In the genomic region with DNA sequence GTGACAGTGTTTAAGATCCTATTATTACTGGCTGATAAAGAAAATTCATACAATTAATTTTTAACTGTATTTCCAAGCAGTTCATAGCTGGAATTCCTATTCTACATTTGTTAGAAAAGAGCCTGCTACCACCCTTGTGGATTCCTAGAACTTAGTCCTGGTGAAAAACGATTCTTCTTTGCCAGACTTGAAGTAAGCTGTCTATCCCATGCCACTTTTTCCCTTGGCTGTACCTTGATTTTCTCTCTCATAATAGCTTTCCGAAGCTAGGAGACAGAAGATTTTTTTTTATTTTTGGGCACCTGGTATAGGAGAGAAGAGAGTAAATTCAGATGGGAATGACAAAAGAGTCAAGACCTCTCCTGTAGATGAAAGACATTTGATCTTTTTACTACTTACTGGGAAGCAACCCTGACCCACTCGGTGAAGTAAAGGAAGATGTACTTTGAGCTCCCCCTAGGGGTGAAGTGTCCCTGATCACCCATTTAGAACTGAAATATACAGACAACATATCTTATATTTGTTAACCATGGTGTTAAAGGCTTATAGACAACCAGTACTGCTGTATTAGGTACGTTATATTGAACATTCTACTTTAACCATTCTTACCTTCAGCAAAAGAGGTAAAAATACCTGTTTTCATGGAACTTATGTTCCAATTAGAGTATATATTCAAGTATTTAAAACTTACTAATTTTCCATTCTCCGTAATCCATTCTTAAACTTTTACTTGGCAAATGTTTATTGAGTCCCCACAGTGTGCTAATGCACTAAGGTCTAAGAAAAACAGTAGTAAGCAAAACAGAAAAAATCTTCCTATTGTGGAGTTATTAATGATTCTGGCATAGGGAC, we compare ENCODE assay signal across 8 cellular contexts. TPM values are rescaled to one million over a fixed set of nuclear protein-coding genes. Genes with fewer than 3 reads are reported as not detected.
DNase-seq lines count a peak whose midpoint lies in the region; ATAC-seq and TF ChIP-seq lines count a peak whose summit lies in the region.

No MANE protein-coding gene starts in this region.

- H3K4me2 ChIP-seq in mesenchymal stem cell (ENCODE audit: low read length, poor library complexity, severe bottlenecking) = no peak overlapping the region

- no peak overlapping the region for H3K14ac ChIP-seq in mesenchymal stem cell (ENCODE audit: low read length in 2 of 2)

- peaks cover 24% of the 10 kb centered on the region for H3K4me1 Mint-ChIP-seq in CD8-positive, alpha-beta T cell (ENCODE audit: low read depth)

- no peak overlapping the region for H3K4me3 Mint-ChIP-seq in CD8-positive, alpha-beta T cell

- H3K36me3 ChIP-seq in CD8-positive, alpha-beta T cell (ENCODE audit: insufficient read depth, low read length) = peaks cover 3% of the 10 kb centered on the region
- H3K36me3 ChIP-seq in mesenchymal stem cell (ENCODE audit: control insufficient read depth in 1 of 2, insufficient read depth in 2 of 2, low read depth in 1 of 2, low read length in 2 of 2) = peaks cover 2 to 40% of the 10 kb centered on the region in 2 experiments

- no peak overlapping the region for H3K4ac ChIP-seq in mesenchymal stem cell (ENCODE audit: low read depth in 1 of 2, low read length in 2 of 2)

- peak overlapping the region; percentile 45 for H3K9ac ChIP-seq in mesenchymal stem cell (ENCODE audit: low read length)

- no peak overlapping the region for H2BK120ac ChIP-seq in mesenchymal stem cell (ENCODE audit: low read depth, low read length)

- POLR2A ChIA-PET in CD8-positive, alpha-beta T cell (lab: Charles Lee) = interaction anchor here (1.0 to 1.4 kb wide), 4 partner anchors 15 to 54 kb away, joined by 3 to 5 read pairs (median 3); a partner anchor contains a TSS

- intact Hi-C loops in CD8-positive, alpha-beta T cell (cut with DNase I, micrococcal nuclease) = loop anchor here (1.0 to 5.0 kb wide), 9 partner anchors 55 to 853 kb away; a partner anchor contains a TSS

- H3K27me3 Mint-ChIP-seq in CD8-positive, alpha-beta T cell (ENCODE audit: low read depth) = no peaks in the 10 kb centered on the region

- H3K23ac ChIP-seq in mesenchymal stem cell (ENCODE audit: low read length in 2 of 2) = no peak overlapping the region

- H3K9me3 ChIP-seq in CD8-positive, alpha-beta T cell (ENCODE audit: low read length) = no peaks in the 10 kb centered on the region
- no peaks in the 10 kb centered on the region for H3K9me3 ChIP-seq in mesenchymal stem cell (ENCODE audit: control insufficient read depth, low read length)

- peak; percentile 71 for TF ChIP-seq CTCF in CD8-positive, alpha-beta T cell (IDR thresholded peaks at IDR 0.05)

- no peak overlapping the region for H3K4me3 ChIP-seq in CD8-positive, alpha-beta T cell (ENCODE audit: low read depth, low read length)
- H3K4me3 ChIP-seq in mesenchymal stem cell (ENCODE audit: insufficient read depth in 1 of 2, low read depth in 1 of 2, low read length in 2 of 2) = no peak overlapping the region

- H3K27ac Mint-ChIP-seq in CD8-positive, alpha-beta T cell = peak overlapping the region; percentile 28

- ATAC-seq in CD8-positive, alpha-beta T cell = peak; percentile 90
- ATAC-seq in GM19035 (IDR thresholded peaks at IDR 0.05; ENCODE audit: unreplicated experiment) (peak; percentile 86), HG03135 (IDR thresholded peaks at IDR 0.05; ENCODE audit: unreplicated experiment) (peak; percentile 89)

- H2AK5ac ChIP-seq in mesenchymal stem cell (ENCODE audit: low read length, severe bottlenecking) = no peak overlapping the region

- H2BK5ac ChIP-seq in mesenchymal stem cell (ENCODE audit: low read depth, low read length, poor library complexity, severe bottlenecking) = no peak overlapping the region

- H3K9me3 Mint-ChIP-seq in CD8-positive, alpha-beta T cell = no peaks in the 10 kb centered on the region

- H4K91ac ChIP-seq in mesenchymal stem cell (ENCODE audit: low read length) = no peak overlapping the region

- no peak overlapping the region for H2BK12ac ChIP-seq in mesenchymal stem cell (ENCODE audit: low read length in 2 of 2)

- no peak overlapping the region for H3K18ac ChIP-seq in mesenchymal stem cell (ENCODE audit: low read depth in 1 of 2, low read length in 2 of 2)

- H4K8ac ChIP-seq in mesenchymal stem cell (ENCODE audit: low read length) = no peak overlapping the region

- WGBS in mesenchymal stem cell = 30% methylated on average over 1 of the region's 5 CpGs

- H3K4me1 ChIP-seq in CD8-positive, alpha-beta T cell (ENCODE audit: insufficient read depth, low read length) = no peaks in the 10 kb centered on the region
- H3K4me1 ChIP-seq in mesenchymal stem cell (ENCODE audit: control insufficient read depth, insufficient read depth, low read depth, low read length) = no peaks in the 10 kb centered on the region

- H2BK15ac ChIP-seq in mesenchymal stem cell (ENCODE audit: low read depth, poor library complexity, severe bottlenecking) = no peak overlapping the region

- H3K36me3 Mint-ChIP-seq in CD8-positive, alpha-beta T cell = peaks cover 38% of the 10 kb centered on the region

- CTCF ChIA-PET in CD8-positive, alpha-beta T cell (lab: Charles Lee) = interaction anchor here (0.6 to 2.2 kb wide), 26 partner anchors 9 to 816 kb away, joined by 3 to 19 read pairs (median 3); a partner anchor contains a TSS

- peak; percentile 6 to 66 (median 44) for DNase-seq in CD8-positive, alpha-beta T cell
- DNase-seq in NCI-H2227 treated with DMSO at 0.1 percent for 48 hours (lab: John Stamatoyannopoulos, UW) (peak; percentile 39), mesenchymal stem cell (peak; percentile 80)
- peak; percentile 30 for DNase-seq in activated CD4-positive, CD25-positive, alpha-beta regulatory T cell treated with anti-CD3 and anti-CD28 coated beads, Interleukin-2, amount 50 U/mL, for 72 hours
- peak; percentile 56 for DNase-seq in effector CD4-positive, alpha-beta T cell
- peak; percentile 4 to 24 for DNase-seq in stimulated activated CD8-positive, alpha-beta memory T cell treated with anti-CD3 and anti-CD28 coated beads, Interleukin-4, amount 100 ng/mL, for 4 hours (ENCODE audit: low read depth in 2 of 2, low spot score in 1 of 2)

- no peaks in the 10 kb centered on the region for H3K27me3 ChIP-seq in CD8-positive, alpha-beta T cell (ENCODE audit: insufficient read depth, low read length)
- H3K27me3 ChIP-seq in mesenchymal stem cell (ENCODE audit: control insufficient read depth in 1 of 2, insufficient read depth in 1 of 2, low read length in 2 of 2) = no peaks in the 10 kb centered on the region

- peaks cover 18% of the 10 kb centered on the region for H3K79me1 ChIP-seq in mesenchymal stem cell (replicated peaks; ENCODE audit: low read length, poor library complexity, severe bottlenecking)

- H2AFZ ChIP-seq in mesenchymal stem cell (ENCODE audit: low read depth, low read length) = no peak overlapping the region

- H3K27ac ChIP-seq in CD8-positive, alpha-beta T cell (ENCODE audit: low read depth, low read length) = no peak overlapping the region
- peak overlapping the region; percentile 51 for H3K27ac ChIP-seq in mesenchymal stem cell (ENCODE audit: low read length, poor library complexity, severe bottlenecking)

RNA-seq across cellular contexts. Expression of a gene that starts 36.2 kb away (rescaled TPM):
- total RNA-seq in CD8-positive, alpha-beta T cell = 10 to 100 TPM; 41.3 to 45.5 TPM
- 16.7 TPM for polyA plus RNA-seq in mesenchymal stem cell (2013, experiment 1 of 2)
- polyA plus RNA-seq in mesenchymal stem cell (2013, experiment 2 of 2) = 18.1 TPM

RNA-seq across cellular contexts. Expression of a gene that starts 54.5 kb away (rescaled TPM):
- total RNA-seq in CD8-positive, alpha-beta T cell = 10 to 100 TPM; 13.2 to 15.0 TPM
- polyA plus RNA-seq in mesenchymal stem cell (2013, experiment 1 of 2) = 5.9 TPM
- polyA plus RNA-seq in mesenchymal stem cell (2013, experiment 2 of 2) = 6.1 TPM

RNA-seq across cellular contexts. Expression of a gene that starts 54.7 kb away (rescaled TPM):
- total RNA-seq in CD8-positive, alpha-beta T cell = 10 to 100 TPM; 64.1 to 66.7 TPM
- polyA plus RNA-seq in mesenchymal stem cell (2013, experiment 1 of 2) = 45.7 TPM
- polyA plus RNA-seq in mesenchymal stem cell (2013, experiment 2 of 2) = 46.2 TPM

Comparison
In these comparisons a context has a peak if more than half of its experiments do, and no peak if none do; other contexts are left out.
1. DNase-seq: peak in every context shown above with its lines; median percentile 80 in mesenchymal stem cell; 56 in effector CD4-positive, alpha-beta T cell; 44 in CD8-positive, alpha-beta T cell; 39 in NCI-H2227 treated with DMSO at 0.1 percent for 48 hours; 30 in activated CD4-positive, CD25-positive, alpha-beta regulatory T cell treated with anti-CD3 and anti-CD28 coated beads, Interleukin-2, amount 50 U/mL, for 72 hours; 14 in stimulated activated CD8-positive, alpha-beta memory T cell treated with anti-CD3 and anti-CD28 coated beads, Interleukin-4, amount 100 ng/mL, for 4 hours.